ENCODE assay signal across 14 cellular contexts in the genomic region with DNA sequence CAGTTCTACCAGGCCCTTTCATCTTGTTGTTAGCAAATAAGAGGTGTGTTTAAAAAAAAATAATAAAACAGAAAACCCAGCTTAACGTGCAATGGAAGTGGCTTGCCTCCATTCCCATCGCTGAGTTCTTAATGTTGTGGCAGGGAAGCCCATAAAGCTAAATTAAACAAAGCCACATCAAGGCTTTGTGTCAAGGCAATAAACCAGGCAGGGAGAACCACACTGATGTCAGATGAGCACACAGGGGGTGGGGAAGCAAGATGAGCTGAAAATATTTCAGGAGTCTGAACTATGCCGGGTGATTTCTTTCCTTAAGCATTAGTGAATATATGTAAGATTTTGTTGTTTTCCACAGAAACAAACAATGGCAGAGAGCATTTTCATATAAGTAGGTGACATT.
A peak's percentile ranks its signal among the peaks of the same experiment; 100 is the strongest.
DNase-seq lines count a peak whose midpoint lies in the region; ATAC-seq and TF ChIP-seq lines count a peak whose summit lies in the region.
"Had no signal": no experiment of that assay in that cellular context is flagged by ENCODE, and none has a peak within 500 bp of the region (broad histone marks: within the 10 kb centered on the region; RNA-seq: fewer than 3 reads in every experiment).

No MANE protein-coding gene starts in this region.

- no peaks in the 10 kb centered on the region for H3K27me3 ChIP-seq in upper lobe of left lung

- peaks cover 70% of the 10 kb centered on the region for H3K4me1 Mint-ChIP-seq in nephron

- H3K4me1 ChIP-seq in upper lobe of left lung = peaks cover 0 to 14% (median 8%) of the 10 kb centered on the region in 4 donors

- H3K27ac ChIP-seq in RWPE1 (no peak overlapping the region), upper lobe of left lung (no peak overlapping the region)
- H3K27ac ChIP-seq: epithelial cell of prostate, parathyroid adenoma had no signal

- peak overlapping the region in 2 of 3 experiments; percentile 6 to 21 for H3K27ac Mint-ChIP-seq in nephron

- no peaks in the 10 kb centered on the region for H3K9me3 ChIP-seq in upper lobe of left lung

- H3K9me3 Mint-ChIP-seq in nephron = no peaks in the 10 kb centered on the region

- POLR2A ChIA-PET in RWPE1 (lab: Yijun Ruan, JAX; ENCODE audit: low non-redundant PET) = no interaction called here

- peak overlapping the region in 1 of 3 experiments; percentile 4 for H3K4me3 Mint-ChIP-seq in nephron

- WGBS in upper lobe of left lung, 2 donors = 73 to 78% methylated on average over 3 of the region's 3 CpGs

- no peaks in the 10 kb centered on the region for H3K36me3 Mint-ChIP-seq in nephron (ENCODE audit: low read depth)

- CTCF ChIA-PET in RWPE1 (lab: Yijun Ruan, JAX) = interaction anchor here (0.6 to 1.1 kb wide), 2 partner anchors 74 to 204 kb away, joined by 3 to 4 read pairs; a partner anchor contains a TSS

- H3K4me3 ChIP-seq in upper lobe of left lung = no peak overlapping the region

- no peak for TF ChIP-seq POLR2A in upper lobe of left lung (IDR thresholded peaks at IDR 0.05)

- H3K36me3 ChIP-seq in upper lobe of left lung = no peaks in the 10 kb centered on the region

- ATAC-seq in left cardiac atrium = no peak
- ATAC-seq in upper lobe of left lung (ENCODE audit: low FRiP score in 2 of 2) = no peak

- TF ChIP-seq CTCF in nephron (IDR thresholded peaks at IDR 0.05; ENCODE audit: unreplicated experiment in 3 of 3) (no peak), RWPE1 (conservative IDR thresholded peaks at IDR 0.05; ENCODE audit: low read depth) (no peak), upper lobe of left lung (IDR thresholded peaks at IDR 0.05) (no peak)

- no peak for TF ChIP-seq EP300 in upper lobe of left lung (IDR thresholded peaks at IDR 0.05)

- peak; percentile 10 for DNase-seq in DMS79 (lab: John Stamatoyannopoulos, UW)
- DNase-seq in NCI-H1092 (lab: John Stamatoyannopoulos, UW) = peak; percentile 64
- DNase-seq in astrocyte of the hippocampus (ENCODE audit: low read depth, low spot score) = peak; percentile 54
- no peak for DNase-seq in left cardiac atrium
- no peak for DNase-seq in RWPE1 (ENCODE audit: low spot score)
- no peak for DNase-seq in SKM-1 treated with dmso at 0.1 percent for 144 hours (lab: John Stamatoyannopoulos, UW; ENCODE audit: unreplicated experiment)
- DNase-seq in upper lobe of left lung = no peak
- DNase-seq: anterior cingulate cortex; Calu3; NCI-H524 treated with DMSO at 0.1 percent for 48 hours; stimulated activated CD4-positive, alpha-beta T cell treated with anti-CD3 and anti-CD28 coated beads, Interleukin-4, amount 100 ng/mL, for 1 hour had no signal

- intact Hi-C loops in left cardiac atrium (cut with DNase I) = no loop called here

- no peaks in the 10 kb centered on the region for H3K27me3 Mint-ChIP-seq in nephron (ENCODE audit: low read depth)

Comparison
In these comparisons a context has a peak if more than half of its experiments do, and no peak if none do; other contexts are left out.
1. DNase-seq: peak in DMS79 (single experiment), NCI-H1092 (single experiment) and astrocyte of the hippocampus (single experiment); none in left cardiac atrium (single experiment), RWPE1 (single experiment), SKM-1 treated with dmso at 0.1 percent for 144 hours (single experiment) and upper lobe of left lung (0 of 2).